In genomic region chr10:67669978-67670377, GRCh38 we compare ENCODE assay signal across 19 cellular contexts. TPM values are rescaled to one million over a fixed set of nuclear protein-coding genes. Genes with fewer than 3 reads are reported as not detected.
DNase-seq lines count a peak whose midpoint lies in the region; ATAC-seq and TF ChIP-seq lines count a peak whose summit lies in the region.
"Had no signal": no experiment of that assay in that cellular context is flagged by ENCODE, and none has a peak within 500 bp of the region (broad histone marks: within the 10 kb centered on the region; RNA-seq: fewer than 3 reads in every experiment).

No MANE protein-coding gene starts in this region.

- H3K4me3 ChIP-seq in brain microvascular endothelial cell (ENCODE audit: low read depth, low read length): no peak overlapping the region
- H3K4me3 ChIP-seq: BLaER1 treated with 17β-estradiol and CSF1 and Interleukin-3, amounts not matched to agents 10 nM and 100 nM; GM23248 had no signal

- ATAC-seq in Right ventricle myocardium superior (ENCODE audit: poor library complexity): peak; percentile 57
- ATAC-seq in left cardiac atrium: peak; percentile 21 to 40
- ATAC-seq: HCT116 had no signal

- TF ChIP-seq CTCF in brain microvascular endothelial cell (IDR thresholded peaks at IDR 0.05; ENCODE audit: low read depth, low read length, missing control alignments) (no peak), mesothelial cell of epicardium (IDR thresholded peaks at IDR 0.05; ENCODE audit: unreplicated experiment) (no peak)

- H3K36me3 Mint-ChIP-seq in mesothelial cell of epicardium: no peaks in the 10 kb centered on the region
- H3K36me3 Mint-ChIP-seq: CD8-positive, alpha-beta memory T cell had no signal

- DNase-seq in Right ventricle myocardium superior (no peak), cardiac septum (ENCODE audit: low spot score) (no peak), brain microvascular endothelial cell (peak; percentile 10), left cardiac atrium (no peak), pulmonary artery endothelial cell (ENCODE audit: low read depth, low spot score) (peak; percentile 39), SIG-M5 treated with dmso at 0.1 percent for 504 hours (lab: John Stamatoyannopoulos, UW; ENCODE audit: unreplicated experiment) (no peak), KG1 (lab: John Stamatoyannopoulos, UW) (no peak), mesothelial cell of epicardium (ENCODE audit: low spot score in 2 of 2, unreplicated experiment in 2 of 2) (no peak)
- DNase-seq: CD8-positive, alpha-beta memory T cell; DMS79 treated with DMSO at 0.1 percent for 48 hours; GM23248; KBM-7; NCI-H1048; NCI-H146; NCI-H226; NCI-H524 treated with DMSO at 0.1 percent for 48 hours had no signal

- H3K36me3 ChIP-seq in brain microvascular endothelial cell (replicated peaks): no peaks in the 10 kb centered on the region
- H3K36me3 ChIP-seq: BLaER1 treated with 17β-estradiol and CSF1 and Interleukin-3, amounts not matched to agents 10 nM and 100 nM had no signal

- H3K9me3 Mint-ChIP-seq in mesothelial cell of epicardium: no peaks in the 10 kb centered on the region

- no peak overlapping the region for H3K27ac ChIP-seq in brain microvascular endothelial cell
- H3K27ac ChIP-seq: BLaER1 treated with 17β-estradiol and CSF1 and Interleukin-3, amounts not matched to agents 10 nM and 100 nM; GM23248 had no signal

- H3K4me3 Mint-ChIP-seq in mesothelial cell of epicardium: no peak overlapping the region
- H3K4me3 Mint-ChIP-seq: CD8-positive, alpha-beta memory T cell had no signal

- intact Hi-C loops in Right ventricle myocardium superior (cut with DNase I) (no loop called here), cardiac septum (cut with DNase I) (loop anchor here (5.0 kb wide), 1 partner anchor 92 kb away; no protein-coding TSS in a partner anchor), left cardiac atrium (cut with DNase I) (no loop called here)

- no peaks in the 10 kb centered on the region for H3K27me3 Mint-ChIP-seq in mesothelial cell of epicardium (ENCODE audit: low read depth)

- peaks cover 1% of the 10 kb centered on the region for H3K4me1 Mint-ChIP-seq in mesothelial cell of epicardium
- H3K4me1 Mint-ChIP-seq: CD8-positive, alpha-beta memory T cell had no signal

- in situ Hi-C loops in brain microvascular endothelial cell (cut with HindIII; ENCODE audit: low pct_ligation_motif_present, low sequenced_read_pairs): no loop called here

- no peak overlapping the region for H3K27ac Mint-ChIP-seq in mesothelial cell of epicardium
- H3K27ac Mint-ChIP-seq: CD8-positive, alpha-beta memory T cell had no signal

- no peaks in the 10 kb centered on the region for H3K27me3 ChIP-seq in brain microvascular endothelial cell (replicated peaks)
- H3K27me3 ChIP-seq: BLaER1 treated with 17β-estradiol and CSF1 and Interleukin-3, amounts not matched to agents 10 nM and 100 nM had no signal

RNA-seq across cellular contexts. Expression of gene CTNNA3, which starts 26.0 kb away (rescaled TPM):
- total RNA-seq in Right ventricle myocardium superior (129 TPM), cardiac septum (198 TPM), left cardiac atrium (10 to 100 TPM; 42.3 to 48.7 TPM), pulmonary artery endothelial cell (not detected in 2 replicates), mesothelial cell of epicardium (14.2 to 17.6 TPM (median 14.2 TPM) in 3 replicates)
- total RNA-seq: A172; CD8-positive, alpha-beta memory T cell; GM23248 had no signal

Comparison
In these comparisons a context has a peak if more than half of its experiments do, and no peak if none do; other contexts are left out.
1. DNase-seq: peak in brain microvascular endothelial cell (single experiment) and pulmonary artery endothelial cell (single experiment); none in Right ventricle myocardium superior (single experiment), cardiac septum (single experiment), left cardiac atrium (single experiment), SIG-M5 treated with dmso at 0.1 percent for 504 hours (single experiment), KG1 (single experiment) and mesothelial cell of epicardium (0 of 2).
2. RNA of gene CTNNA3, which starts 26.0 kb away (total RNA-seq): 198 TPM in cardiac septum (single experiment), 129 TPM in Right ventricle myocardium superior (single experiment), 42.3 to 48.7 TPM in left cardiac atrium and 14.2 to 17.6 TPM in mesothelial cell of epicardium; not detected in pulmonary artery endothelial cell; every median in the first group is over 10 times any median in the second.